ENCODE assay signal across 9 cellular contexts in genomic region chr2:169528271-169528701, GRCh38. TPM values are rescaled to one million over a fixed set of nuclear protein-coding genes. Genes with fewer than 3 reads are reported as not detected.
DNase-seq lines count a peak whose midpoint lies in the region; ATAC-seq and TF ChIP-seq lines count a peak whose summit lies in the region.
"Had no signal": no experiment of that assay in that cellular context is flagged by ENCODE, and none has a peak within 500 bp of the region (broad histone marks: within the 10 kb centered on the region; RNA-seq: fewer than 3 reads in every experiment).

No MANE protein-coding gene starts in this region.

- peak; percentile 79 to 89 for TF ChIP-seq RAD21 in liver (IDR thresholded peaks at IDR 0.05)

- peak; percentile 81 for ATAC-seq in HG02623 (IDR thresholded peaks at IDR 0.05; ENCODE audit: unreplicated experiment)
- peak; percentile 79 for ATAC-seq in activated B cell treated with CpG ODN at 0.5 μM for 24 hours (ENCODE audit: low read depth)
- peak; percentile 75 for ATAC-seq in central memory CD8-positive, alpha-beta T cell (replicated peaks; ENCODE audit: extremely low read depth, poor library complexity, severe bottlenecking)

- no peaks in the 10 kb centered on the region for H3K9me3 Mint-ChIP-seq in activated B cell treated with CpG ODN at 0.5 μM for 24 hours
- no peaks in the 10 kb centered on the region for H3K9me3 Mint-ChIP-seq in central memory CD8-positive, alpha-beta T cell

- DNase-seq in NCI-H1436 (lab: John Stamatoyannopoulos, UW) = peak; percentile 53
- DNase-seq in NCI-H1436 treated with DMSO at 0.1 percent for 48 hours (lab: John Stamatoyannopoulos, UW) = no peak
- DNase-seq in NCI-H1694 (lab: John Stamatoyannopoulos, UW) = peak; percentile 49
- peak; percentile 45 for DNase-seq in activated B cell treated with CpG ODN at 0.5 μM for 24 hours
- peak; percentile 55 to 68 for DNase-seq in central memory CD8-positive, alpha-beta T cell (ENCODE audit: low spot score in 2 of 2)
- peak; percentile 66 for DNase-seq in stimulated activated CD8-positive, alpha-beta memory T cell treated with anti-CD3 and anti-CD28 coated beads, Interleukin-15, amount 100 ng/mL, for 1 hour (ENCODE audit: low read depth)

- H3K36me3 ChIP-seq in liver (ENCODE audit: control insufficient read depth in 4 of 4, insufficient read depth in 3 of 4, low read depth in 1 of 4, low read length in 3 of 4) = peaks cover 0 to 7% (median 3%) of the 10 kb centered on the region in 4 donors

- POLR2A ChIA-PET in activated B cell treated with CpG ODN at 0.5 μM for 24 hours (lab: Charles Lee) = no interaction called here

- H3K27me3 Mint-ChIP-seq in activated B cell treated with CpG ODN at 0.5 μM for 24 hours = no peaks in the 10 kb centered on the region
- no peaks in the 10 kb centered on the region for H3K27me3 Mint-ChIP-seq in central memory CD8-positive, alpha-beta T cell

- no peak overlapping the region for H3K4me3 Mint-ChIP-seq in activated B cell treated with CpG ODN at 0.5 μM for 24 hours
- no peak overlapping the region for H3K4me3 Mint-ChIP-seq in central memory CD8-positive, alpha-beta T cell

- peaks cover 12% of the 10 kb centered on the region for H3K36me3 Mint-ChIP-seq in activated B cell treated with CpG ODN at 0.5 μM for 24 hours (ENCODE audit: low read depth)
- H3K36me3 Mint-ChIP-seq in central memory CD8-positive, alpha-beta T cell (ENCODE audit: insufficient read depth) = peaks cover 6% of the 10 kb centered on the region

- intact Hi-C loops in activated B cell treated with CpG ODN at 0.5 μM for 24 hours (cut with micrococcal nuclease) = loop anchor here (1.0 to 5.0 kb wide), 3 partner anchors 349 to 421 kb away; no protein-coding TSS in a partner anchor

- H3K4me1 Mint-ChIP-seq in activated B cell treated with CpG ODN at 0.5 μM for 24 hours = no peaks in the 10 kb centered on the region
- H3K4me1 Mint-ChIP-seq in central memory CD8-positive, alpha-beta T cell = no peaks in the 10 kb centered on the region

- H3K27me3 ChIP-seq in liver (ENCODE audit: control insufficient read depth in 4 of 4, insufficient read depth in 4 of 4, low read length in 3 of 4) = no peaks in the 10 kb centered on the region
- H3K27me3 ChIP-seq: BLaER1 treated with 17β-estradiol and CSF1 and Interleukin-3, amounts not matched to agents 10 nM and 100 nM had no signal

- 3% methylated on average over 2 of the region's 2 CpGs for WGBS in liver

- H3K4me3 ChIP-seq in liver (ENCODE audit: low read depth in 1 of 3, low read length in 3 of 3) = no peak overlapping the region
- H3K4me3 ChIP-seq: BLaER1 treated with 17β-estradiol and CSF1 and Interleukin-3, amounts not matched to agents 10 nM and 100 nM had no signal

- no peaks in the 10 kb centered on the region for H3K4me1 ChIP-seq in liver (ENCODE audit: control insufficient read depth in 4 of 4, insufficient read depth in 4 of 4, low read length in 3 of 4)

- no peak overlapping the region for H3K27ac Mint-ChIP-seq in activated B cell treated with CpG ODN at 0.5 μM for 24 hours
- peak overlapping the region; percentile 12 for H3K27ac Mint-ChIP-seq in central memory CD8-positive, alpha-beta T cell (ENCODE audit: low read depth)

- no peak overlapping the region for H3K9ac ChIP-seq in liver (ENCODE audit: low read depth in 1 of 2, low read length in 2 of 2)
- H3K9ac ChIP-seq: BLaER1 treated with 17β-estradiol and CSF1 and Interleukin-3, amounts not matched to agents 10 nM and 100 nM had no signal

- CTCF ChIA-PET in activated B cell treated with CpG ODN at 0.5 μM for 24 hours (lab: Charles Lee) = interaction anchor here (0.9 to 2.9 kb wide), 5 partner anchors 147 to 533 kb away, joined by 3 to 12 read pairs (median 3); no protein-coding TSS in a partner anchor

- no peak overlapping the region for H3K27ac ChIP-seq in liver (ENCODE audit: low read depth in 1 of 2, low read length in 2 of 2)
- H3K27ac ChIP-seq: BLaER1 treated with 17β-estradiol and CSF1 and Interleukin-3, amounts not matched to agents 10 nM and 100 nM had no signal

- TF ChIP-seq CTCF in activated B cell treated with CpG ODN at 0.5 μM for 24 hours (IDR thresholded peaks at IDR 0.05) (peak; percentile 94), liver (IDR thresholded peaks at IDR 0.05; ENCODE audit: low read depth, low read length, missing input control) (peak; percentile 77)

- no peaks in the 10 kb centered on the region for H3K9me3 ChIP-seq in liver (ENCODE audit: control insufficient read depth in 4 of 4, low read length in 3 of 4)
- H3K9me3 ChIP-seq: BLaER1 treated with 17β-estradiol and CSF1 and Interleukin-3, amounts not matched to agents 10 nM and 100 nM had no signal

TF ChIP-seq in liver, 16 proteins besides CTCF, POLR2A, EP300 and RAD21:
- TF ChIP-seq EGR1 (IDR thresholded peaks at IDR 0.05; ENCODE audit: low read depth in 2 of 2) (no peak), ZBTB33 (IDR thresholded peaks at IDR 0.05) (no peak), HNF4G (IDR thresholded peaks at IDR 0.05) (no peak), TAF1 (conservative IDR thresholded peaks at IDR 0.05) (no peak), MAX (IDR thresholded peaks at IDR 0.05) (no peak), HNF4A (conservative IDR thresholded peaks at IDR 0.05) (no peak)

RNA-seq across cellular contexts. Expression of gene KLHL41, which starts 18.8 kb away (rescaled TPM):
- total RNA-seq in activated B cell treated with CpG ODN at 0.5 μM for 24 hours (0.24 and 0.27 TPM in 2 replicates), liver (under 1 TPM; 0.23 to 0.33 TPM)
- polyA plus RNA-seq in liver = under 1 TPM; 0.10 to 0.28 TPM

RNA-seq across cellular contexts. Expression of gene FASTKD1, which starts 45.4 kb away (rescaled TPM):
- total RNA-seq in activated B cell treated with CpG ODN at 0.5 μM for 24 hours (23.5 and 27.1 TPM in 2 replicates), liver (10 to 100 TPM; 17.1 to 20.7 TPM)
- 10 to 100 TPM in 1 of 2 donors, 1 to 10 TPM in 1; 6.7 to 15.3 TPM for polyA plus RNA-seq in liver

RNA-seq across cellular contexts. Expression of gene BBS5, which starts 49.0 kb away (rescaled TPM):
- 2.3 and 2.8 TPM in 2 replicates for total RNA-seq in activated B cell treated with CpG ODN at 0.5 μM for 24 hours
- 1 to 10 TPM; 2.1 TPM for total RNA-seq in liver
- polyA plus RNA-seq in liver = 1 to 10 TPM; 1.7 to 2.5 TPM

RNA-seq across cellular contexts. Expression of gene PPIG, which starts 55.9 kb away (rescaled TPM):
- 68.0 and 69.8 TPM in 2 replicates for total RNA-seq in activated B cell treated with CpG ODN at 0.5 μM for 24 hours
- 10 to 100 TPM; 18.8 to 29.7 TPM for total RNA-seq in liver
- polyA plus RNA-seq in liver = 10 to 100 TPM; 15.2 to 49.3 TPM
